1 cellular context compared by ENCODE assay signal in genomic region chr1:174021611-174022079, GRCh38.
TF ChIP-seq lines count a peak whose summit lies in the region.

No MANE protein-coding gene starts in this region.

TF ChIP-seq in HEK293, 187 proteins besides CTCF, POLR2A, EP300 and RAD21 (continued from another document):
- no peak for TF ChIP-seq PRDM2 (tag by site-specific recombination; IDR thresholded peaks at IDR 0.05; ENCODE audit: borderline replicate concordance)
- 0 out of 2 replicates have a peak, but pooled peaks have one; percentile 42 for TF ChIP-seq ZNF324 (tag by site-specific recombination; IDR thresholded peaks at IDR 0.05)
- no peak for TF ChIP-seq ZNF776 (tag by site-specific recombination; IDR thresholded peaks at IDR 0.05; ENCODE audit: borderline replicate concordance)
- no peak for TF ChIP-seq ZNF768 (tag by site-specific recombination; IDR thresholded peaks at IDR 0.05)
- TF ChIP-seq SALL2 (tag by site-specific recombination; IDR thresholded peaks at IDR 0.05; ENCODE audit: borderline replicate concordance), result no peak
- peak; percentile 73 for TF ChIP-seq ZNF341 (tag by site-specific recombination; IDR thresholded peaks at IDR 0.05; ENCODE audit: low read depth)
- TF ChIP-seq ZNF121 (tag by site-specific recombination; IDR thresholded peaks at IDR 0.05), result no peak
- TF ChIP-seq, protein P1, sequence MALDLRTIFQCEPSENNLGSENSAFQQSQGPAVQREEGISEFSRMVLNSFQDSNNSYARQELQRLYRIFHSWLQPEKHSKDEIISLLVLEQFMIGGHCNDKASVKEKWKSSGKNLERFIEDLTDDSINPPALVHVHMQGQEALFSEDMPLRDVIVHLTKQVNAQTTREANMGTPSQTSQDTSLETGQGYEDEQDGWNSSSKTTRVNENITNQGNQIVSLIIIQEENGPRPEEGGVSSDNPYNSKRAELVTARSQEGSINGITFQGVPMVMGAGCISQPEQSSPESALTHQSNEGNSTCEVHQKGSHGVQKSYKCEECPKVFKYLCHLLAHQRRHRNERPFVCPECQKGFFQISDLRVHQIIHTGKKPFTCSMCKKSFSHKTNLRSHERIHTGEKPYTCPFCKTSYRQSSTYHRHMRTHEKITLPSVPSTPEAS (tag by site-specific recombination; IDR thresholded peaks at IDR 0.05), result no peak
- peak; percentile 23; the same call in 1 of the 2 replicates for TF ChIP-seq ZNF843 (tag by site-specific recombination; IDR thresholded peaks at IDR 0.05)
- TF ChIP-seq GFI1B (tag by site-specific recombination; IDR thresholded peaks at IDR 0.05), result no peak
- no peak for TF ChIP-seq ZNF26 (tag by site-specific recombination; IDR thresholded peaks at IDR 0.05)
- TF ChIP-seq ZNF792 (tag by site-specific recombination; IDR thresholded peaks at IDR 0.05), result 0 out of 2 replicates have a peak, but pooled peaks have one; percentile 74
- peak; percentile 57; the same call in 1 of the 2 replicates for TF ChIP-seq ZNF24 (tag by site-specific recombination; IDR thresholded peaks at IDR 0.05)
- peak; percentile 80 for TF ChIP-seq ZNF76 (tag by site-specific recombination; IDR thresholded peaks at IDR 0.05; ENCODE audit: borderline replicate concordance, low read depth)
- TF ChIP-seq PRDM1 (tag by site-specific recombination; IDR thresholded peaks at IDR 0.05), result no peak
- TF ChIP-seq ZBTB20 (tag by site-specific recombination; IDR thresholded peaks at IDR 0.05), result peak; percentile 71
- TF ChIP-seq PATZ1 (tag by site-specific recombination; IDR thresholded peaks at IDR 0.05), result peak; percentile 83
- peak; percentile 46 for TF ChIP-seq SP2 (tag by site-specific recombination; IDR thresholded peaks at IDR 0.05)
- TF ChIP-seq ZNF548 (tag by site-specific recombination; IDR thresholded peaks at IDR 0.05), result no peak
- TF ChIP-seq ZNF2 (tag by site-specific recombination; IDR thresholded peaks at IDR 0.05), result peak; percentile 18; the same call in 1 of the 2 replicates
- no peak; the same call in 1 of the 2 replicates for TF ChIP-seq ZIC2 (tag by site-specific recombination; IDR thresholded peaks at IDR 0.05)
- TF ChIP-seq ZNF555 (tag by site-specific recombination; conservative IDR thresholded peaks at IDR 0.05), result no peak
- peak; percentile 84 for TF ChIP-seq ZBTB48 (tag by site-specific recombination; IDR thresholded peaks at IDR 0.05)
- 0 out of 2 replicates have a peak, but pooled peaks have one; percentile 20 for TF ChIP-seq KLF8 (tag by site-specific recombination; IDR thresholded peaks at IDR 0.05)
- 0 out of 2 replicates have a peak, but pooled peaks have one; percentile 24 for TF ChIP-seq ZSCAN30 (tag by site-specific recombination; IDR thresholded peaks at IDR 0.05)
- TF ChIP-seq, protein P2, sequence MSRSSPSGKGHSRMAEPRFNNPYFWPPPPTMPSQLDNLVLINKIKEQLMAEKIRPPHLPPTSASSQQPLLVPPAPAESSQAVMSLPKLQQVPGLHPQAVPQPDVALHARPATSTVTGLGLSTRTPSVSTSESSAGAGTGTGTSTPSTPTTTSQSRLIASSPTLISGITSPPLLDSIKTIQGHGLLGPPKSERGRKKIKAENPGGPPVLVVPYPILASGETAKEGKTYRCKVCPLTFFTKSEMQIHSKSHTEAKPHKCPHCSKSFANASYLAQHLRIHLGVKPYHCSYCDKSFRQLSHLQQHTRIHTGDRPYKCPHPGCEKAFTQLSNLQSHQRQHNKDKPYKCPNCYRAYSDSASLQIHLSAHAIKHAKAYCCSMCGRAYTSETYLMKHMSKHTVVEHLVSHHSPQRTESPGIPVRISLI (tag by site-specific recombination; IDR thresholded peaks at IDR 0.05), result no peak
- 0 out of 2 replicates have a peak, but pooled peaks have one; percentile 3 for TF ChIP-seq ZNF146 (tag by site-specific recombination; IDR thresholded peaks at IDR 0.05)
- peak; percentile 99 for TF ChIP-seq ZNF335 (tag by site-specific recombination; conservative IDR thresholded peaks at IDR 0.05)
- peak; percentile 82 for TF ChIP-seq ZFHX2 (tag by site-specific recombination; conservative IDR thresholded peaks at IDR 0.05)
- TF ChIP-seq ZNF221 (tag by site-specific recombination; IDR thresholded peaks at IDR 0.05; ENCODE audit: borderline replicate concordance), result no peak
- TF ChIP-seq ZEB2 (tag by site-specific recombination; IDR thresholded peaks at IDR 0.05), result peak; percentile 22; the same call in 1 of the 2 replicates
- no peak for TF ChIP-seq ZNF426 (tag by site-specific recombination; IDR thresholded peaks at IDR 0.05)
- no peak for TF ChIP-seq ZNF677 (tag by site-specific recombination; IDR thresholded peaks at IDR 0.05)
- TF ChIP-seq ZBTB11 (tag by site-specific recombination; conservative IDR thresholded peaks at IDR 0.05; ENCODE audit: low read depth), result 0 out of 2 replicates have a peak, but pooled peaks have one; percentile 3
- peak; percentile 76 for TF ChIP-seq ZNF501 (tag by site-specific recombination; IDR thresholded peaks at IDR 0.05)
- TF ChIP-seq GLIS2 (tag by site-specific recombination; IDR thresholded peaks at IDR 0.05), result peak; percentile 87
- TF ChIP-seq ZNF114 (tag by site-specific recombination; IDR thresholded peaks at IDR 0.05), result no peak
- TF ChIP-seq ZNF558 (tag by site-specific recombination; IDR thresholded peaks at IDR 0.05), result no peak
- TF ChIP-seq ZFP37 (tag by site-specific recombination; IDR thresholded peaks at IDR 0.05), result no peak
